ENCODE assay signal across 8 cellular contexts in the genomic region with DNA sequence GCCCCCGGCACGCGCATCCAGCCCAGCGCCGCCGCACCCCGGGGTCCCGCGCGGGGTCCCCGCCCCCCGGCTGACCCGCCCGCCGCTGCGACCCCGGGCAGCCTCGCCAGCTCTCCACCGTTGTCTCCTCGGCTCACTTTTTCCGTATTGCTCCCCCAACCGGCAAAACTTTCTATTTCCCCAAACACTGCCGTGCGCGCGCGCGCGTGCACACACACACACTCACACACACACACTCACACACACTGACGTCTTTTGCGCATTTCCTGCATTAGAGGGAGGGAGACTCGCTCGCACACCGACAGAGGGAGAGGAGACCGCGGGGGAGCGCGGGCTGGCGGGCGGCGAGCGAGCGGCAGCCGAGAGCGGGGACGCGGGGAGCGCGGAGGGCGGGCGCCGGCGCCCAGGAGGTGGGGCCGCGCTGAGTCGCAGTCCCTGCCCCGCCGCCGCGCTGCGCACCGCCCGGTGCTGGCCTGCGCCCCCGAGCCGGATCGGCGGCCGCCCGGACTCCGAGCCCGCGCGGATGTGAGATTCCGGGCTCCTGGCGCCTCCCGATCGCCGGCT. TPM values are rescaled to one million over a fixed set of nuclear protein-coding genes. Genes with fewer than 3 reads are reported as not detected.
DNase-seq lines count a peak whose midpoint lies in the region; ATAC-seq and TF ChIP-seq lines count a peak whose summit lies in the region.

No MANE protein-coding gene starts in this region.

- peaks cover 32% of the 10 kb centered on the region for H3K4me1 Mint-ChIP-seq in dendritic cell treated with granulocyte-macrophage colony-stimulating factor and Interleukin-4, amounts not matched to agents 40 ng/mL and 50 ng/mL, for 4 days (ENCODE audit: low read depth)

- no peaks in the 10 kb centered on the region for H3K9me3 ChIP-seq in BLaER1 treated with 17β-estradiol and CSF1 and Interleukin-3, amounts not matched to agents 10 nM and 100 nM (replicated peaks in 1 of 11)
- H3K9me3 ChIP-seq in liver (ENCODE audit: control insufficient read depth in 4 of 4, low read length in 3 of 4): no peaks in the 10 kb centered on the region

- peaks cover 0 to 27% (median 20%) of the 10 kb centered on the region in 11 experiments; a peak in 13 of 22 replicates for H3K36me3 ChIP-seq in BLaER1 treated with 17β-estradiol and CSF1 and Interleukin-3, amounts not matched to agents 10 nM and 100 nM
- H3K36me3 ChIP-seq in liver (ENCODE audit: control insufficient read depth in 4 of 4, insufficient read depth in 3 of 4, low read depth in 1 of 4, low read length in 3 of 4): no peaks in the 10 kb centered on the region

- H3K9me3 Mint-ChIP-seq in dendritic cell treated with granulocyte-macrophage colony-stimulating factor and Interleukin-4, amounts not matched to agents 40 ng/mL and 50 ng/mL, for 4 days: no peaks in the 10 kb centered on the region

- intact Hi-C loops in dendritic cell treated with granulocyte-macrophage colony-stimulating factor and Interleukin-4, amounts not matched to agents 40 ng/mL and 50 ng/mL, for 4 days (cut with micrococcal nuclease): no loop called here

- H3K9ac ChIP-seq in BLaER1 treated with 17β-estradiol and CSF1 and Interleukin-3, amounts not matched to agents 10 nM and 100 nM: peak overlapping the region; percentile 92 to 97 (median 94)
- peak overlapping the region; percentile 89 to 99 for H3K9ac ChIP-seq in liver (ENCODE audit: low read depth in 1 of 2, low read length in 2 of 2)

- no peaks in the 10 kb centered on the region for H3K27me3 ChIP-seq in BLaER1 treated with 17β-estradiol and CSF1 and Interleukin-3, amounts not matched to agents 10 nM and 100 nM
- H3K27me3 ChIP-seq in liver (ENCODE audit: control insufficient read depth in 4 of 4, insufficient read depth in 4 of 4, low read length in 3 of 4): no peaks in the 10 kb centered on the region

- peak; percentile 77 for DNase-seq in NCI-H69 (lab: John Stamatoyannopoulos, UW)
- DNase-seq in activated CD4-positive, alpha-beta T cell treated with anti-CD3 and anti-CD28 coated beads, Interleukin-2, amount 50 U/mL, for 24 hours (ENCODE audit: low read depth in 1 of 2, low spot score in 1 of 2): peak; percentile 78 to 88
- peak; percentile 82 to 85 for DNase-seq in stimulated activated CD4-positive, alpha-beta T cell treated with anti-CD3 and anti-CD28 coated beads, Interleukin-2, amount 100 ng/mL, for 48 hours

- H4K20me1 ChIP-seq in BLaER1 treated with 17β-estradiol and CSF1 and Interleukin-3, amounts not matched to agents 10 nM and 100 nM: peaks cover 12 to 57% (median 38%) of the 10 kb centered on the region in 11 experiments; a peak in 20 of 22 replicates

- H3K27ac ChIP-seq in BLaER1 treated with 17β-estradiol and CSF1 and Interleukin-3, amounts not matched to agents 10 nM and 100 nM: peak overlapping the region; percentile 89 to 96 (median 91)
- H3K27ac ChIP-seq in liver (ENCODE audit: low read depth in 1 of 2, low read length in 2 of 2): peak overlapping the region; percentile 98 to 99

- peaks cover 7% of the 10 kb centered on the region for H3K36me3 Mint-ChIP-seq in dendritic cell treated with granulocyte-macrophage colony-stimulating factor and Interleukin-4, amounts not matched to agents 40 ng/mL and 50 ng/mL, for 4 days (ENCODE audit: low read depth)

- H3K27ac Mint-ChIP-seq in dendritic cell treated with granulocyte-macrophage colony-stimulating factor and Interleukin-4, amounts not matched to agents 40 ng/mL and 50 ng/mL, for 4 days: peak overlapping the region; percentile 89

- TF ChIP-seq POLR2A in GM19099 (IDR thresholded peaks at IDR 0.05; ENCODE audit: extremely low read depth, insufficient read length, low read depth): peak; percentile 76

- peak; percentile 48 for TF ChIP-seq CTCF in liver (IDR thresholded peaks at IDR 0.05; ENCODE audit: low read depth, low read length, missing input control)

- H3K4me2 ChIP-seq in BLaER1 treated with 17β-estradiol and CSF1 and Interleukin-3, amounts not matched to agents 10 nM and 100 nM: peak overlapping the region; percentile 88 to 100 (median 96); a peak in 21 of 22 replicates

- H3K4me1 ChIP-seq in BLaER1 treated with 17β-estradiol and CSF1 and Interleukin-3, amounts not matched to agents 10 nM and 100 nM: peaks cover 45 to 64% (median 55%) of the 10 kb centered on the region in 10 experiments
- peaks cover 7 to 25% (median 16%) of the 10 kb centered on the region in 4 donors for H3K4me1 ChIP-seq in liver (ENCODE audit: control insufficient read depth in 4 of 4, insufficient read depth in 4 of 4, low read length in 3 of 4)

- peak overlapping the region; percentile 76 to 95 (median 90) for H3K4me3 ChIP-seq in BLaER1 treated with 17β-estradiol and CSF1 and Interleukin-3, amounts not matched to agents 10 nM and 100 nM
- peak overlapping the region; percentile 82 to 86 (median 83) for H3K4me3 ChIP-seq in liver (ENCODE audit: low read depth in 1 of 3, low read length in 3 of 3)

- WGBS in liver: under 1% methylated on average over 79 of the region's 79 CpGs

- peak; percentile 62 to 71 for TF ChIP-seq RAD21 in liver (IDR thresholded peaks at IDR 0.05)

- peaks cover 20% of the 10 kb centered on the region for H3K27me3 Mint-ChIP-seq in dendritic cell treated with granulocyte-macrophage colony-stimulating factor and Interleukin-4, amounts not matched to agents 40 ng/mL and 50 ng/mL, for 4 days

- peak; percentile 41 for ATAC-seq in HG03378 (IDR thresholded peaks at IDR 0.05; ENCODE audit: unreplicated experiment)

- H3K4me3 Mint-ChIP-seq in dendritic cell treated with granulocyte-macrophage colony-stimulating factor and Interleukin-4, amounts not matched to agents 40 ng/mL and 50 ng/mL, for 4 days: peak overlapping the region; percentile 90

TF ChIP-seq in liver, 16 proteins besides CTCF, POLR2A, EP300 and RAD21:
- no peak for TF ChIP-seq FOXA1 (IDR thresholded peaks at IDR 0.05)
- peak; percentile 21 to 24 for TF ChIP-seq JUND (IDR thresholded peaks at IDR 0.05)
- TF ChIP-seq NR2F2 (IDR thresholded peaks at IDR 0.05): no peak
- TF ChIP-seq, protein P1, sequence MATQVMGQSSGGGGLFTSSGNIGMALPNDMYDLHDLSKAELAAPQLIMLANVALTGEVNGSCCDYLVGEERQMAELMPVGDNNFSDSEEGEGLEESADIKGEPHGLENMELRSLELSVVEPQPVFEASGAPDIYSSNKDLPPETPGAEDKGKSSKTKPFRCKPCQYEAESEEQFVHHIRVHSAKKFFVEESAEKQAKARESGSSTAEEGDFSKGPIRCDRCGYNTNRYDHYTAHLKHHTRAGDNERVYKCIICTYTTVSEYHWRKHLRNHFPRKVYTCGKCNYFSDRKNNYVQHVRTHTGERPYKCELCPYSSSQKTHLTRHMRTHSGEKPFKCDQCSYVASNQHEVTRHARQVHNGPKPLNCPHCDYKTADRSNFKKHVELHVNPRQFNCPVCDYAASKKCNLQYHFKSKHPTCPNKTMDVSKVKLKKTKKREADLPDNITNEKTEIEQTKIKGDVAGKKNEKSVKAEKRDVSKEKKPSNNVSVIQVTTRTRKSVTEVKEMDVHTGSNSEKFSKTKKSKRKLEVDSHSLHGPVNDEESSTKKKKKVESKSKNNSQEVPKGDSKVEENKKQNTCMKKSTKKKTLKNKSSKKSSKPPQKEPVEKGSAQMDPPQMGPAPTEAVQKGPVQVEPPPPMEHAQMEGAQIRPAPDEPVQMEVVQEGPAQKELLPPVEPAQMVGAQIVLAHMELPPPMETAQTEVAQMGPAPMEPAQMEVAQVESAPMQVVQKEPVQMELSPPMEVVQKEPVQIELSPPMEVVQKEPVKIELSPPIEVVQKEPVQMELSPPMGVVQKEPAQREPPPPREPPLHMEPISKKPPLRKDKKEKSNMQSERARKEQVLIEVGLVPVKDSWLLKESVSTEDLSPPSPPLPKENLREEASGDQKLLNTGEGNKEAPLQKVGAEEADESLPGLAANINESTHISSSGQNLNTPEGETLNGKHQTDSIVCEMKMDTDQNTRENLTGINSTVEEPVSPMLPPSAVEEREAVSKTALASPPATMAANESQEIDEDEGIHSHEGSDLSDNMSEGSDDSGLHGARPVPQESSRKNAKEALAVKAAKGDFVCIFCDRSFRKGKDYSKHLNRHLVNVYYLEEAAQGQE (IDR thresholded peaks at IDR 0.05): peak; percentile 79
- TF ChIP-seq EGR1 (IDR thresholded peaks at IDR 0.05; ENCODE audit: low read depth in 2 of 2): peak in 1 of 2 donors; percentile 76
- peak; percentile 60 for TF ChIP-seq TAF1 (conservative IDR thresholded peaks at IDR 0.05)
- peak; percentile 52 for TF ChIP-seq YY1 (IDR thresholded peaks at IDR 0.05)
- TF ChIP-seq RXRA (IDR thresholded peaks at IDR 0.05): peak; percentile 11 to 49
- peak in 1 of 2 donors; percentile 74 for TF ChIP-seq GABPA (IDR thresholded peaks at IDR 0.05 in 1 of 2, conservative IDR thresholded peaks at IDR 0.05 in 1 of 2)
- no peak for TF ChIP-seq HNF4G (IDR thresholded peaks at IDR 0.05)
- TF ChIP-seq SP1 (IDR thresholded peaks at IDR 0.05): peak; percentile 55
- TF ChIP-seq HNF4A (conservative IDR thresholded peaks at IDR 0.05): peak in 1 of 2 donors; percentile 16
- TF ChIP-seq, protein P2, sequence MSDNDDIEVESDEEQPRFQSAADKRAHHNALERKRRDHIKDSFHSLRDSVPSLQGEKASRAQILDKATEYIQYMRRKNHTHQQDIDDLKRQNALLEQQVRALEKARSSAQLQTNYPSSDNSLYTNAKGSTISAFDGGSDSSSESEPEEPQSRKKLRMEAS (IDR thresholded peaks at IDR 0.05): peak; percentile 60

RNA-seq across cellular contexts. Expression of a gene that starts 0.5 kb away (rescaled TPM):
- 10 to 100 TPM in 1 of 2 donors, 1 to 10 TPM in 1; 2.5 to 38.6 TPM for total RNA-seq in liver
- 1 to 10 TPM; 3.9 to 7.7 TPM for polyA plus RNA-seq in liver

RNA-seq across cellular contexts. Expression of a gene that starts 39.9 kb away (rescaled TPM):
- total RNA-seq in liver: 10 to 100 TPM; 14.3 to 22.2 TPM
- 1 to 10 TPM; 4.0 to 5.7 TPM for polyA plus RNA-seq in liver

Comparison
In these comparisons a context has a peak if more than half of its experiments do, and no peak if none do; other contexts are left out.
1. Peak in every context shown above with its lines: DNase-seq, ATAC-seq, H3K4me3 ChIP-seq and H3K27ac ChIP-seq.